ENCODE assay signal across 1 cellular context in genomic region chr17:67974598-67975066, GRCh38.
TF ChIP-seq lines count a peak whose summit lies in the region.

No MANE protein-coding gene starts in this region.

TF ChIP-seq in endothelial cell of umbilical vein, 7 proteins besides CTCF, POLR2A, EP300 and RAD21:
- TF ChIP-seq MYC (IDR thresholded peaks at IDR 0.05; ENCODE audit: low read depth, low read length) (no peak), GATA2 (IDR thresholded peaks at IDR 0.05; ENCODE audit: insufficient read depth, insufficient read length, low read depth, low read length) (no peak)
